ENCODE assay signal across 16 cellular contexts in the genomic region with DNA sequence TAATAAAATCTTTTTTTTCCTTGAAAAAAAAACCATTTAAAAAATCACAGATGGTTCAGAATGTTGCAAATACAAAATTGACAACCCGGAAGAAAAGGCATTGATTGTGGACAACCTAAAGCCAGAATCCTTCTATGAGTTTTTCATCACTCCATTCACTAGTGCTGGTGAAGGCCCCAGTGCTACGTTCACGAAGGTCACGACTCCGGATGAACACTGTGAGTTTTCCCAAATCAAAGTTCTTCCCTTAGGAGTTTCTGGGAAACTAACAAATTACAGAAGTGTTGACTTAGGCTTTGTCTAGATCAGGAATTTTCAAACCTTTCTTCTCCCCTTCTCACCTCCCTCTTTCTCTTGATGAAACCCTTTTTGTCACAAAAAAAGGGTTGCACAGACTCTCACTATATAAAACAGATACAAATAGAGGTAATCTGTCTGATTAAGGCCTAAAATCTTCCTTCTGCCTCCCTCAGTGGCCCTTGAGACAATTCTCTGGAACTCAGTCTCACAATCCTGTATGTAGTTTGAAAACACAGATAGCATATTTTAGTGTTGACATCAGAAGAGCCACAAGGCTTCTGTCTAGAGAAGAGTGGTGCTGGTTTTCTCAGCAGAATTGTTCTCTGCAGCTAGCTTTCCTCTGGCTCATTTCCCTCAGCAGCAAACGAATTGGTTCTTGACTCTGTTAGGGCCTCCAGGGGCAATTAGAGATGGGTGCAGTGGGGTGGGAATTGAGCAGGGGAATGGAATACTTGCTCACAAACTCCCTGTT.
A peak's percentile ranks its signal among the peaks of the same experiment; 100 is the strongest.
DNase-seq lines count a peak whose midpoint lies in the region; ATAC-seq and TF ChIP-seq lines count a peak whose summit lies in the region.
"Had no signal": no experiment of that assay in that cellular context is flagged by ENCODE, and none has a peak within 500 bp of the region (broad histone marks: within the 10 kb centered on the region; RNA-seq: fewer than 3 reads in every experiment).

No MANE protein-coding gene starts in this region.

- TF ChIP-seq CTCF in ascending aorta (IDR thresholded peaks at IDR 0.05) = no peak
- peak; percentile 2 for TF ChIP-seq CTCF in cardiac muscle cell (IDR thresholded peaks at IDR 0.05; ENCODE audit: low read depth, low read length)
- no peak for TF ChIP-seq CTCF in sigmoid colon (IDR thresholded peaks at IDR 0.05)

- DNase-seq in ELR (ENCODE audit: low read depth) = peak; percentile 82
- no peak for DNase-seq in ascending aorta (ENCODE audit: low spot score in 2 of 2)
- peak in 1 of 2 donors; percentile 57 for DNase-seq in cardiac muscle cell (ENCODE audit: low read depth in 1 of 2, low spot score in 1 of 2)
- DNase-seq in sigmoid colon = no peak
- DNase-seq in activated CD4-positive, alpha-beta T cell treated with anti-CD3 and anti-CD28 coated beads for 4 hours = no peak
- DNase-seq in cerebellar cortex (ENCODE audit: low spot score) = no peak
- DNase-seq in cerebellar nuclear complex (lab: John Stamatoyannopoulos, UW) = no peak
- DNase-seq: activated CD4-positive, alpha-beta T cell treated with anti-CD3 and anti-CD28 coated beads for 1 hour; activated T-cell treated with anti-CD3 and anti-CD28 coated beads, Interleukin-2, amount 50 U/mL, for 72 hours; GDM1; Karpas-422; NCI-H2081 treated with DMSO at 0.1 percent for 48 hours; stimulated activated CD4-positive, alpha-beta T cell treated with anti-CD3 and anti-CD28 coated beads, Interleukin-4, amount 100 ng/mL, for 1 hour; stimulated activated naive CD4-positive, alpha-beta T cell had no signal

- no peaks in the 10 kb centered on the region for H3K9me3 ChIP-seq in ascending aorta
- H3K9me3 ChIP-seq in cardiac muscle cell (ENCODE audit: low read depth) = no peaks in the 10 kb centered on the region
- H3K9me3 ChIP-seq in sigmoid colon = no peaks in the 10 kb centered on the region

- no peak for ATAC-seq in GM18519 (IDR thresholded peaks at IDR 0.05; ENCODE audit: low FRiP score, unreplicated experiment)
- ATAC-seq: activated T-cell treated with anti-CD3 and anti-CD28 coated beads, Interleukin-2, amount 50 U/mL, for 72 hours had no signal

- H3K36me3 ChIP-seq in ascending aorta (peaks cover 38 to 56% of the 10 kb centered on the region in 2 donors), cardiac muscle cell (no peaks in the 10 kb centered on the region), sigmoid colon (peaks cover 0 to 57% (median under 1%) of the 10 kb centered on the region in 4 donors)

- H3K27ac ChIP-seq in ascending aorta (peak overlapping the region; percentile 42 to 65), cardiac muscle cell (no peak overlapping the region), sigmoid colon (peak overlapping the region in 3 of 4 donors; percentile 34 to 79 (median 64))
- H3K27ac ChIP-seq: C4-2B had no signal

- H3K4me3 ChIP-seq in ascending aorta (no peak overlapping the region), cardiac muscle cell (no peak overlapping the region), sigmoid colon (no peak overlapping the region)

- no peak for TF ChIP-seq POLR2A in sigmoid colon (IDR thresholded peaks at IDR 0.05)

- TF ChIP-seq EP300 in sigmoid colon (IDR thresholded peaks at IDR 0.05) = no peak

- intact Hi-C loops in ascending aorta (cut with DNase I) = no loop called here
- intact Hi-C loops in sigmoid colon (cut with DNase I) = loop anchor here (10.0 kb wide), 1 partner anchor 481 kb away; no protein-coding TSS in a partner anchor

- 80 to 85% methylated on average over 6 of the region's 6 CpGs for WGBS in sigmoid colon, 2 donors

- H3K27me3 ChIP-seq in ascending aorta (no peaks in the 10 kb centered on the region), cardiac muscle cell (no peaks in the 10 kb centered on the region), sigmoid colon (no peaks in the 10 kb centered on the region)

- H3K4me1 ChIP-seq in ascending aorta (peaks cover 5 to 8% of the 10 kb centered on the region in 2 donors), cardiac muscle cell (ENCODE audit: low read depth) (no peaks in the 10 kb centered on the region), sigmoid colon (peaks cover 0 to 34% (median 24%) of the 10 kb centered on the region in 4 donors)
